8 cellular contexts compared by ENCODE assay signal in genomic region chr4:1011022-1011694, GRCh38. TPM values are rescaled to one million over a fixed set of nuclear protein-coding genes. Genes with fewer than 3 reads are reported as not detected.
DNase-seq lines count a peak whose midpoint lies in the region; ATAC-seq and TF ChIP-seq lines count a peak whose summit lies in the region.

A gene with protein sequence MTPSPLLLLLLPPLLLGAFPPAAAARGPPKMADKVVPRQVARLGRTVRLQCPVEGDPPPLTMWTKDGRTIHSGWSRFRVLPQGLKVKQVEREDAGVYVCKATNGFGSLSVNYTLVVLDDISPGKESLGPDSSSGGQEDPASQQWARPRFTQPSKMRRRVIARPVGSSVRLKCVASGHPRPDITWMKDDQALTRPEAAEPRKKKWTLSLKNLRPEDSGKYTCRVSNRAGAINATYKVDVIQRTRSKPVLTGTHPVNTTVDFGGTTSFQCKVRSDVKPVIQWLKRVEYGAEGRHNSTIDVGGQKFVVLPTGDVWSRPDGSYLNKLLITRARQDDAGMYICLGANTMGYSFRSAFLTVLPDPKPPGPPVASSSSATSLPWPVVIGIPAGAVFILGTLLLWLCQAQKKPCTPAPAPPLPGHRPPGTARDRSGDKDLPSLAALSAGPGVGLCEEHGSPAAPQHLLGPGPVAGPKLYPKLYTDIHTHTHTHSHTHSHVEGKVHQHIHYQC (plus strand): TSS chr4:1011626. CDS start chr4:1012486, 860 bp downstream.

- peak within 1 kb of the TSS; percentile 84 to 98 (median 91) for H3K4me3 Mint-ChIP-seq in CD4-positive, CD25-positive, alpha-beta regulatory T cell

- peak; percentile 82 to 93 (median 86) for DNase-seq in CD4-positive, CD25-positive, alpha-beta regulatory T cell
- peak; percentile 69 for DNase-seq in MV-4-11 (lab: John Stamatoyannopoulos, UW)
- peak; percentile 94 for DNase-seq in activated CD4-positive, alpha-beta T cell treated with anti-CD3 and anti-CD28 coated beads for 4 hours
- DNase-seq in cerebellum (ENCODE audit: low spot score): peak; percentile 55
- DNase-seq in kidney tubule cell (ENCODE audit: low spot score): peak; percentile 89
- peak; percentile 79 to 93 for DNase-seq in stimulated activated CD4-positive, alpha-beta T cell treated with anti-CD3 and anti-CD28 coated beads, Interleukin-15, amount 100 ng/mL, for 48 hours (ENCODE audit: low read depth in 2 of 2)
- no peak for DNase-seq in MM.1S

- peaks cover 0 to 2% (median 0%) of the 10 kb centered on the region in 7 donors for H3K9me3 Mint-ChIP-seq in CD4-positive, CD25-positive, alpha-beta regulatory T cell

- peaks cover 31% of the 10 kb centered on the region for H3K4me1 ChIP-seq in CD4-positive, CD25-positive, alpha-beta regulatory T cell (ENCODE audit: control insufficient read depth, insufficient read depth, low read length, poor library complexity, severe bottlenecking)
- no peaks in the 10 kb centered on the region for H3K4me1 ChIP-seq in MM.1S (ENCODE audit: low read length)

- H3F3A ChIP-seq in MM.1S (ENCODE audit: insufficient read depth, low read length): no peaks in the 10 kb centered on the region

- H3K9ac ChIP-seq in MM.1S (ENCODE audit: low read length): no peak within 1 kb of the TSS

- TF ChIP-seq CTCF in MM.1S (IDR thresholded peaks at IDR 0.05; ENCODE audit: low read length): no peak

- peaks cover 5% of the 10 kb centered on the region for H3K27me3 ChIP-seq in CD4-positive, CD25-positive, alpha-beta regulatory T cell (ENCODE audit: control insufficient read depth, insufficient read depth, low read length)
- H3K27me3 ChIP-seq in MM.1S (replicated peaks; ENCODE audit: insufficient read depth, low read length): no peaks in the 10 kb centered on the region

- peaks cover 0 to 15% (median 6%) of the 10 kb centered on the region in 4 donors for H3K4me1 Mint-ChIP-seq in CD4-positive, CD25-positive, alpha-beta regulatory T cell

- H3K27ac ChIP-seq in CD4-positive, CD25-positive, alpha-beta regulatory T cell (ENCODE audit: insufficient read depth, low read length, poor library complexity, severe bottlenecking): peak within 1 kb of the TSS; percentile 84
- no peak within 1 kb of the TSS for H3K27ac ChIP-seq in MM.1S (ENCODE audit: low read length)

- no peaks in the 10 kb centered on the region for H3K79me2 ChIP-seq in MM.1S (ENCODE audit: low read length)

- H3K36me3 Mint-ChIP-seq in CD4-positive, CD25-positive, alpha-beta regulatory T cell: no peaks in the 10 kb centered on the region

- H3K27ac Mint-ChIP-seq in CD4-positive, CD25-positive, alpha-beta regulatory T cell: peak within 1 kb of the TSS; percentile 83 to 98 (median 92)

- H3K4me2 ChIP-seq in MM.1S (ENCODE audit: low read depth, low read length): no peak within 1 kb of the TSS

- peaks cover 26% of the 10 kb centered on the region for H3K27me3 Mint-ChIP-seq in CD4-positive, CD25-positive, alpha-beta regulatory T cell

- no peak within 1 kb of the TSS for H2AFZ ChIP-seq in MM.1S (ENCODE audit: low read length)

- no peaks in the 10 kb centered on the region for H3K36me3 ChIP-seq in CD4-positive, CD25-positive, alpha-beta regulatory T cell (ENCODE audit: control insufficient read depth, insufficient read depth, low read length)
- no peaks in the 10 kb centered on the region for H3K36me3 ChIP-seq in MM.1S (replicated peaks; ENCODE audit: insufficient read depth, low read length)

- no peaks in the 10 kb centered on the region for H4K20me1 ChIP-seq in MM.1S (ENCODE audit: insufficient read depth, low read length)

- H3K4me3 ChIP-seq in CD4-positive, CD25-positive, alpha-beta regulatory T cell (ENCODE audit: low read depth, low read length): peak within 1 kb of the TSS; percentile 19
- H3K4me3 ChIP-seq in MM.1S (ENCODE audit: low read length): no peak within 1 kb of the TSS

- H3K9me3 ChIP-seq in CD4-positive, CD25-positive, alpha-beta regulatory T cell (ENCODE audit: control insufficient read depth in 2 of 2, low read length in 2 of 2): peaks cover 0 to 2% of the 10 kb centered on the region in 2 experiments
- no peaks in the 10 kb centered on the region for H3K9me3 ChIP-seq in MM.1S (replicated peaks; ENCODE audit: insufficient read depth, low read length)

- H3K9me2 ChIP-seq in MM.1S (replicated peaks; ENCODE audit: insufficient read depth, low read length): no peaks in the 10 kb centered on the region

- peak; percentile 66 for ATAC-seq in CD4-positive, CD25-positive, alpha-beta regulatory T cell (ENCODE audit: low read depth in 2 of 2)
- ATAC-seq in GM21619 (IDR thresholded peaks at IDR 0.05; ENCODE audit: unreplicated experiment): peak; percentile 36

RNA-seq across cellular contexts. Expression of the gene that starts here (rescaled TPM):
- 14.3 TPM for total RNA-seq in CD4-positive, CD25-positive, alpha-beta regulatory T cell
- 1 to 10 TPM in 1 of 4 donors, under 1 TPM in 3; 0.27 to 1.6 (median 0.33) TPM for polyA plus RNA-seq in CD4-positive, CD25-positive, alpha-beta regulatory T cell
- total RNA-seq in cerebellum: 5.3 TPM
